ENCODE assay signal across 19 cellular contexts in genomic region chr9:89683626-89684025, GRCh38.
DNase-seq lines count a peak whose midpoint lies in the region; ATAC-seq, FAIRE-seq and TF ChIP-seq lines count a peak whose summit lies in the region.
"Had no signal": no experiment of that assay in that cellular context is flagged by ENCODE, and none has a peak within 500 bp of the region (broad histone marks: within the 10 kb centered on the region; RNA-seq: fewer than 3 reads in every experiment).

No MANE protein-coding gene starts in this region.

- CTCF ChIA-PET in H1 (lab: Charles Lee; ENCODE audit: partially characterized antibody): interaction anchor here (0.7 to 0.8 kb wide), 2 partner anchors 67 to 75 kb away, joined by 3 to 5 read pairs; no protein-coding TSS in a partner anchor

- intact Hi-C loops in left ventricle myocardium inferior (cut with micrococcal nuclease): no loop called here
- intact Hi-C loops in heart right ventricle (cut with DNase I): loop anchor here in 3 of 10 donors (2.0 to 10.0 kb wide), 4 partner anchors 61 to 195 kb away; no protein-coding TSS in a partner anchor
- intact Hi-C loops in posterior vena cava (cut with DNase I): no loop called here
- intact Hi-C loops in stomach (cut with DNase I; ENCODE audit: low total_unique reads): no loop called here

- H3K4me1 ChIP-seq in left ventricle myocardium inferior: peaks cover 41% of the 10 kb centered on the region
- H3K4me1 ChIP-seq in heart right ventricle: peaks cover 9 to 30% (median 23%) of the 10 kb centered on the region in 9 donors
- H3K4me1 ChIP-seq in H1 (replicated peaks in 1 of 4; ENCODE audit: control insufficient read depth in 3 of 4, insufficient read depth in 4 of 4, low read length in 3 of 4): peaks cover 0 to 21% (median 13%) of the 10 kb centered on the region in 4 experiments; a peak in 6 of 7 replicates
- H3K4me1 ChIP-seq in stomach: peaks cover 3 to 12% (median 6%) of the 10 kb centered on the region in 4 donors

- peak overlapping the region; percentile 98; the same call in 1 of the 2 replicates for H2BK12ac ChIP-seq in H1 (ENCODE audit: low read depth, low read length)

- no peak for TF ChIP-seq CTCF in left ventricle myocardium inferior (IDR thresholded peaks at IDR 0.05; ENCODE audit: borderline replicate concordance)
- no peak for TF ChIP-seq CTCF in heart right ventricle (IDR thresholded peaks at IDR 0.05)
- TF ChIP-seq CTCF in H1 (IDR thresholded peaks at IDR 0.05; ENCODE audit: control extremely low read depth in 1 of 3, insufficient read depth in 1 of 3, low read depth in 1 of 3, low read length in 3 of 3): no peak
- TF ChIP-seq CTCF in stomach (IDR thresholded peaks at IDR 0.05): no peak

- H3K36me3 ChIP-seq in left ventricle myocardium inferior (no peaks in the 10 kb centered on the region), heart right ventricle (no peaks in the 10 kb centered on the region), H1 (ENCODE audit: control insufficient read depth in 2 of 4, insufficient read depth in 4 of 4, low read length in 3 of 4) (0 out of 8 replicates have a peak, but pooled peaks cover 0 to 3% (median 0%) of the 10 kb centered on the region in 4 experiments), stomach (no peaks in the 10 kb centered on the region)
- H3K36me3 ChIP-seq: HAP-1 had no signal

- no peak overlapping the region for H3K23ac ChIP-seq in H1 (ENCODE audit: insufficient read length)

- H3K4me3 ChIP-seq in left ventricle myocardium inferior (no peak overlapping the region), heart right ventricle (no peak overlapping the region), H1 (ENCODE audit: extremely low read depth in 1 of 4, insufficient read depth in 2 of 4, low read depth in 3 of 4, low read length in 4 of 4) (no peak overlapping the region), stomach (no peak overlapping the region)
- H3K4me3 ChIP-seq: HAP-1 had no signal

- ATAC-seq in heart right ventricle (no peak), GM18520 (IDR thresholded peaks at IDR 0.05; ENCODE audit: unreplicated experiment) (no peak)
- ATAC-seq: CD8-positive, alpha-beta T cell had no signal

- H4K5ac ChIP-seq in H1 (ENCODE audit: insufficient read length, low read depth, low read length): no peak overlapping the region

- H2AK5ac ChIP-seq in H1 (ENCODE audit: low read depth, low read length): peak overlapping the region; percentile 70; the same call in 1 of the 2 replicates

- no peak overlapping the region for H3K14ac ChIP-seq in H1 (ENCODE audit: insufficient read length)

- H3K9ac ChIP-seq in H1 (replicated peaks in 1 of 4; ENCODE audit: extremely low read depth in 1 of 4, low read depth in 3 of 4, low read length in 3 of 4): no peak overlapping the region

- no peak overlapping the region for H2AFZ ChIP-seq in H1 (ENCODE audit: low read length)

- TF ChIP-seq POLR2A in H1 (IDR thresholded peaks at IDR 0.05; ENCODE audit: control extremely low read depth in 1 of 2, low read depth in 2 of 2, low read length in 2 of 2): no peak
- TF ChIP-seq POLR2A in stomach (IDR thresholded peaks at IDR 0.05): no peak

- peak overlapping the region; percentile 52 for H4K91ac ChIP-seq in H1 (replicated peaks; ENCODE audit: insufficient read length, low read length)

- H3K79me1 ChIP-seq in H1 (ENCODE audit: low read depth, low read length): no peaks in the 10 kb centered on the region

- DNase-seq in left ventricle myocardium inferior (no peak), heart right ventricle (no peak), H1 (ENCODE audit: low read depth in 1 of 2, low spot score in 2 of 2) (no peak), posterior vena cava (ENCODE audit: low spot score) (peak; percentile 63), LoVo (ENCODE audit: low spot score) (no peak), stomach (no peak)
- DNase-seq: CD8-positive, alpha-beta T cell; COR-L47; DMS153; EL; GDM1; GOT3 had no signal

- H3K4ac ChIP-seq in H1 (replicated peaks; ENCODE audit: insufficient read length, low read depth, low read length): peak overlapping the region; percentile 69

- no peaks in the 10 kb centered on the region for H3K79me2 ChIP-seq in H1 (ENCODE audit: control insufficient read depth in 1 of 2, insufficient read depth in 2 of 2, low read length in 2 of 2)

- no peak overlapping the region for H3K18ac ChIP-seq in H1 (ENCODE audit: extremely low read depth, low read length)

- TF ChIP-seq EP300 in H1 (IDR thresholded peaks at IDR 0.05; ENCODE audit: borderline replicate concordance in 1 of 2, low read depth in 2 of 2, low read length in 2 of 2) (no peak), stomach (IDR thresholded peaks at IDR 0.05) (no peak)

- WGBS in heart right ventricle, 2 donors: 89 to 94% methylated on average over 6 of the region's 6 CpGs
- 85% methylated on average over 6 of the region's 6 CpGs; no CpG with 5 or more reads in 1 of the 2 experiments for WGBS in H1 (ENCODE audit: extremely low coverage in 1 of 2, insufficient coverage in 1 of 2, insufficient read length in 1 of 2, insufficient replicate concordance in 2 of 2, low coverage in 1 of 2, low lambda C conversion rate in 2 of 2, missing lambda C conversion rate in 1 of 2), 2 experiments
- 94 to 95% (median 94%) methylated on average over 6 of the region's 6 CpGs for WGBS in stomach, 5 donors

- peak overlapping the region; percentile 94 for H3K27ac ChIP-seq in left ventricle myocardium inferior (replicated peaks)
- no peak overlapping the region for H3K27ac ChIP-seq in heart right ventricle
- H3K27ac ChIP-seq in H1 (ENCODE audit: low read depth, low read length): no peak overlapping the region
- H3K27ac ChIP-seq in stomach: no peak overlapping the region
- H3K27ac ChIP-seq: 22Rv1, HL-60 had no signal

- H2BK120ac ChIP-seq in H1 (replicated peaks; ENCODE audit: low read depth, low read length): no peak overlapping the region

- no peak for TF ChIP-seq RAD21 in H1 (IDR thresholded peaks at IDR 0.05 in 1 of 2, conservative IDR thresholded peaks at IDR 0.05 in 1 of 2; ENCODE audit: low read depth in 2 of 2, low read length in 2 of 2)

- POLR2A ChIA-PET in H1 (lab: Charles Lee; ENCODE audit: partially characterized antibody): interaction anchor here (1.4 kb wide), 1 partner anchor 12 kb away, joined by 3 read pairs; no protein-coding TSS in a partner anchor

- H3K56ac ChIP-seq in H1 (replicated peaks; ENCODE audit: insufficient read length, low read depth, low read length): no peak overlapping the region

- 0 out of 2 replicates have a peak, but pooled peaks cover 2% of the 10 kb centered on the region for H3K23me2 ChIP-seq in H1 (ENCODE audit: low read depth, low read length)

- no peak overlapping the region for H4K8ac ChIP-seq in H1 (ENCODE audit: extremely low read depth, insufficient read depth, low read length)

- H4K20me1 ChIP-seq in H1 (replicated peaks in 1 of 2; ENCODE audit: control insufficient read depth in 1 of 2, insufficient read depth in 2 of 2, low read length in 2 of 2): no peaks in the 10 kb centered on the region

- H2BK5ac ChIP-seq in H1 (ENCODE audit: low read depth, low read length): peak overlapping the region; percentile 50; the same call in 1 of the 2 replicates

- FAIRE-seq in H1 (lab: Jason Lieb, UNC): no peak
- FAIRE-seq: D721Med, GM12892, GM19239 had no signal

- peak overlapping the region; percentile 88 for H2BK20ac ChIP-seq in H1 (ENCODE audit: low read length)

- H3K9me3 ChIP-seq in left ventricle myocardium inferior (replicated peaks): no peaks in the 10 kb centered on the region
- H3K9me3 ChIP-seq in heart right ventricle: no peaks in the 10 kb centered on the region
- peaks cover 7 to 9% of the 10 kb centered on the region in 2 experiments; a peak in 3 of 4 replicates for H3K9me3 ChIP-seq in H1 (ENCODE audit: insufficient read depth in 2 of 2, low read depth in 1 of 2, low read length in 1 of 2)
- no peaks in the 10 kb centered on the region for H3K9me3 ChIP-seq in stomach
- H3K9me3 ChIP-seq: HAP-1 had no signal

- H3K27me3 ChIP-seq in left ventricle myocardium inferior (ENCODE audit: low read depth) (no peaks in the 10 kb centered on the region), heart right ventricle (no peaks in the 10 kb centered on the region), H1 (replicated peaks in 1 of 4; ENCODE audit: control insufficient read depth in 3 of 4, extremely low read depth in 1 of 4, insufficient read depth in 3 of 4, low read length in 3 of 4) (peaks cover 0 to 8% (median 0%) of the 10 kb centered on the region in 4 experiments; a peak in 3 of 7 replicates), stomach (no peaks in the 10 kb centered on the region)

- peak overlapping the region; percentile 50; the same call in 1 of the 2 replicates for H2BK15ac ChIP-seq in H1 (ENCODE audit: low read length)

- H3K4me2 ChIP-seq in H1 (ENCODE audit: insufficient read depth in 1 of 2, low read depth in 2 of 2, low read length in 2 of 2): no peak overlapping the region

TF ChIP-seq in H1, 55 proteins besides CTCF, POLR2A, EP300 and RAD21 (continues in another document):
- TF ChIP-seq KDM4A (IDR thresholded peaks at IDR 0.05; ENCODE audit: low read depth, low read length, severe bottlenecking) (no peak), KDM1A (IDR thresholded peaks at IDR 0.05; ENCODE audit: borderline replicate concordance, low read length) (no peak), PHF8 (conservative IDR thresholded peaks at IDR 0.05; ENCODE audit: low read depth, low read length) (no peak), CHD2 (IDR thresholded peaks at IDR 0.05; ENCODE audit: low read length) (no peak), BCL11A (IDR thresholded peaks at IDR 0.05; ENCODE audit: low read depth in 2 of 2, low read length in 2 of 2) (no peak), MAFK (IDR thresholded peaks at IDR 0.05; ENCODE audit: low read depth, low read length) (no peak), SRF (IDR thresholded peaks at IDR 0.05; ENCODE audit: low read depth, low read length) (no peak), POLR2AphosphoS5 (IDR thresholded peaks at IDR 0.05; ENCODE audit: low read depth, low read length) (no peak), ZNF274 (IDR thresholded peaks at IDR 0.05; ENCODE audit: borderline replicate concordance, extremely low read depth, low read length) (no peak)
- TF ChIP-seq, protein P1, sequence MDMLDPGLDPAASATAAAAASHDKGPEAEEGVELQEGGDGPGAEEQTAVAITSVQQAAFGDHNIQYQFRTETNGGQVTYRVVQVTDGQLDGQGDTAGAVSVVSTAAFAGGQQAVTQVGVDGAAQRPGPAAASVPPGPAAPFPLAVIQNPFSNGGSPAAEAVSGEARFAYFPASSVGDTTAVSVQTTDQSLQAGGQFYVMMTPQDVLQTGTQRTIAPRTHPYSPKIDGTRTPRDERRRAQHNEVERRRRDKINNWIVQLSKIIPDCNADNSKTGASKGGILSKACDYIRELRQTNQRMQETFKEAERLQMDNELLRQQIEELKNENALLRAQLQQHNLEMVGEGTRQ (IDR thresholded peaks at IDR 0.05; ENCODE audit: low read length): no peak
- TF ChIP-seq, protein P2, sequence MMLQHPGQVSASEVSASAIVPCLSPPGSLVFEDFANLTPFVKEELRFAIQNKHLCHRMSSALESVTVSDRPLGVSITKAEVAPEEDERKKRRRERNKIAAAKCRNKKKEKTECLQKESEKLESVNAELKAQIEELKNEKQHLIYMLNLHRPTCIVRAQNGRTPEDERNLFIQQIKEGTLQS (IDR thresholded peaks at IDR 0.05; ENCODE audit: insufficient read depth, low read depth, low read length): no peak
